1 cellular context compared by ENCODE assay signal in the genomic region with DNA sequence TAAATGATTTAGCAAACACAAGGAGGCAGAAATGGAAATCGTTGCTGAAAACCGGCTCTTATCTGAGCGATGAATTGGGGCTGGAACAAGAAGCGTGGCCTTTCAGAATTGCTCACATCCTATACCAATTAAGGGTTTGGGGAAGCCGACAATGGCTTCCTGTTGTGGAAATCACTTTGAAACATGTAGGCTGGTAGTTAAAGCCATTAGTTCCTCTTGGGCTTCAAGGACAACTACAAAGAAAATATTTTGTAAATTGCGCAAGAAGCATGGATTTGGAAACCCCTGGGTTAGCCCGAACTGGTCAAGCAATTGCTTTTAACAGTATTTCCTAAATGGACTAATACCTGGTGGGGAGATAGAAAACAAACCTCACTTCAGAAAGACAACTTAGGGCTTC.
A peak's percentile ranks its signal among the peaks of the same experiment; 100 is the strongest.
TF ChIP-seq lines count a peak whose summit lies in the region.

No MANE protein-coding gene starts in this region.

TF ChIP-seq in HepG2, 621 proteins besides CTCF, POLR2A, EP300 and RAD21 (continued from another document and continues in another):
- TF ChIP-seq IRF9 (CRISPR knock-in tag; IDR thresholded peaks at IDR 0.05; ENCODE audit: borderline replicate concordance) (no peak), MXD4 (CRISPR knock-in tag; IDR thresholded peaks at IDR 0.05) (no peak), RFX5 (IDR thresholded peaks at IDR 0.05; ENCODE audit: low read depth, low read length) (no peak), ERF (CRISPR knock-in tag; IDR thresholded peaks at IDR 0.05) (no peak), XRCC5 (optimal IDR thresholded peaks at IDR 0.05; ENCODE audit: low read length) (no peak), ZNF18 (CRISPR knock-in tag; IDR thresholded peaks at IDR 0.05; ENCODE audit: insufficient replicate concordance) (no peak), STAT6 (CRISPR knock-in tag; IDR thresholded peaks at IDR 0.05; ENCODE audit: borderline replicate concordance) (no peak), RFX1 (IDR thresholded peaks at IDR 0.05) (no peak), HOXA3 (CRISPR knock-in tag; IDR thresholded peaks at IDR 0.05) (no peak), ZNF549 (CRISPR knock-in tag; IDR thresholded peaks at IDR 0.05) (no peak), HMG20A (CRISPR knock-in tag; IDR thresholded peaks at IDR 0.05; ENCODE audit: borderline replicate concordance) (peak; percentile 43; the same call in 1 of the 2 replicates), ZNF709 (CRISPR knock-in tag; IDR thresholded peaks at IDR 0.05) (no peak), MED8 (CRISPR knock-in tag; IDR thresholded peaks at IDR 0.05; ENCODE audit: insufficient replicate concordance) (no peak), ZFP37 (CRISPR knock-in tag; IDR thresholded peaks at IDR 0.05; ENCODE audit: borderline replicate concordance) (no peak), ZNF484 (CRISPR knock-in tag; IDR thresholded peaks at IDR 0.05; ENCODE audit: borderline replicate concordance, low read depth) (no peak), NFKBIZ (CRISPR knock-in tag; IDR thresholded peaks at IDR 0.05) (no peak), DR1 (CRISPR knock-in tag; IDR thresholded peaks at IDR 0.05) (no peak), TRAFD1 (CRISPR knock-in tag; IDR thresholded peaks at IDR 0.05; ENCODE audit: borderline replicate concordance) (no peak), TAF15 (IDR thresholded peaks at IDR 0.05; ENCODE audit: low read depth, low read length, poor library complexity, severe bottlenecking) (no peak), ZSCAN29 (CRISPR knock-in tag; conservative IDR thresholded peaks at IDR 0.05) (no peak), ZNF574 (CRISPR knock-in tag; IDR thresholded peaks at IDR 0.05) (no peak), TFE3 (CRISPR knock-in tag; IDR thresholded peaks at IDR 0.05) (no peak), SMARCC2 (IDR thresholded peaks at IDR 0.05) (no peak), RELA (CRISPR knock-in tag; IDR thresholded peaks at IDR 0.05) (no peak), CHD4 (IDR thresholded peaks at IDR 0.05; ENCODE audit: borderline replicate concordance, low read length) (no peak), ZNF556 (CRISPR knock-in tag; IDR thresholded peaks at IDR 0.05; ENCODE audit: borderline replicate concordance) (peak; percentile 26; the same call in 1 of the 2 replicates), ZC3H4 (CRISPR knock-in tag; IDR thresholded peaks at IDR 0.05; ENCODE audit: borderline replicate concordance) (no peak), BRD4 (CRISPR knock-in tag; IDR thresholded peaks at IDR 0.05) (no peak)
- TF ChIP-seq, protein P1, sequence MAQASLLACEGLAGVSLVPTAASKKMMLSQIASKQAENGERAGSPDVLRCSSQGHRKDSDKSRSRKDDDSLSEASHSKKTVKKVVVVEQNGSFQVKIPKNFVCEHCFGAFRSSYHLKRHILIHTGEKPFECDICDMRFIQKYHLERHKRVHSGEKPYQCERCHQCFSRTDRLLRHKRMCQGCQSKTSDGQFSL (CRISPR knock-in tag; IDR thresholded peaks at IDR 0.05) = no peak
- TF ChIP-seq, protein P2, sequence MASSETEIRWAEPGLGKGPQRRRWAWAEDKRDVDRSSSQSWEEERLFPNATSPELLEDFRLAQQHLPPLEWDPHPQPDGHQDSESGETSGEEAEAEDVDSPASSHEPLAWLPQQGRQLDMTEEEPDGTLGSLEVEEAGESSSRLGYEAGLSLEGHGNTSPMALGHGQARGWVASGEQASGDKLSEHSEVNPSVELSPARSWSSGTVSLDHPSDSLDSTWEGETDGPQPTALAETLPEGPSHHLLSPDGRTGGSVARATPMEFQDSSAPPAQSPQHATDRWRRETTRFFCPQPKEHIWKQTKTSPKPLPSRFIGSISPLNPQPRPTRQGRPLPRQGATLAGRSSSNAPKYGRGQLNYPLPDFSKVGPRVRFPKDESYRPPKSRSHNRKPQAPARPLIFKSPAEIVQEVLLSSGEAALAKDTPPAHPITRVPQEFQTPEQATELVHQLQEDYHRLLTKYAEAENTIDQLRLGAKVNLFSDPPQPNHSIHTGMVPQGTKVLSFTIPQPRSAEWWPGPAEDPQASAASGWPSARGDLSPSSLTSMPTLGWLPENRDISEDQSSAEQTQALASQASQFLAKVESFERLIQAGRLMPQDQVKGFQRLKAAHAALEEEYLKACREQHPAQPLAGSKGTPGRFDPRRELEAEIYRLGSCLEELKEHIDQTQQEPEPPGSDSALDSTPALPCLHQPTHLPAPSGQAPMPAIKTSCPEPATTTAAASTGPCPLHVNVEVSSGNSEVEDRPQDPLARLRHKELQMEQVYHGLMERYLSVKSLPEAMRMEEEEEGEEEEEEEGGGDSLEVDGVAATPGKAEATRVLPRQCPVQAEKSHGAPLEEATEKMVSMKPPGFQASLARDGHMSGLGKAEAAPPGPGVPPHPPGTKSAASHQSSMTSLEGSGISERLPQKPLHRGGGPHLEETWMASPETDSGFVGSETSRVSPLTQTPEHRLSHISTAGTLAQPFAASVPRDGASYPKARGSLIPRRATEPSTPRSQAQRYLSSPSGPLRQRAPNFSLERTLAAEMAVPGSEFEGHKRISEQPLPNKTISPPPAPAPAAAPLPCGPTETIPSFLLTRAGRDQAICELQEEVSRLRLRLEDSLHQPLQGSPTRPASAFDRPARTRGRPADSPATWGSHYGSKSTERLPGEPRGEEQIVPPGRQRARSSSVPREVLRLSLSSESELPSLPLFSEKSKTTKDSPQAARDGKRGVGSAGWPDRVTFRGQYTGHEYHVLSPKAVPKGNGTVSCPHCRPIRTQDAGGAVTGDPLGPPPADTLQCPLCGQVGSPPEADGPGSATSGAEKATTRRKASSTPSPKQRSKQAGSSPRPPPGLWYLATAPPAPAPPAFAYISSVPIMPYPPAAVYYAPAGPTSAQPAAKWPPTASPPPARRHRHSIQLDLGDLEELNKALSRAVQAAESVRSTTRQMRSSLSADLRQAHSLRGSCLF (CRISPR knock-in tag; IDR thresholded peaks at IDR 0.05; ENCODE audit: borderline replicate concordance) = no peak
- TF ChIP-seq, protein P3, sequence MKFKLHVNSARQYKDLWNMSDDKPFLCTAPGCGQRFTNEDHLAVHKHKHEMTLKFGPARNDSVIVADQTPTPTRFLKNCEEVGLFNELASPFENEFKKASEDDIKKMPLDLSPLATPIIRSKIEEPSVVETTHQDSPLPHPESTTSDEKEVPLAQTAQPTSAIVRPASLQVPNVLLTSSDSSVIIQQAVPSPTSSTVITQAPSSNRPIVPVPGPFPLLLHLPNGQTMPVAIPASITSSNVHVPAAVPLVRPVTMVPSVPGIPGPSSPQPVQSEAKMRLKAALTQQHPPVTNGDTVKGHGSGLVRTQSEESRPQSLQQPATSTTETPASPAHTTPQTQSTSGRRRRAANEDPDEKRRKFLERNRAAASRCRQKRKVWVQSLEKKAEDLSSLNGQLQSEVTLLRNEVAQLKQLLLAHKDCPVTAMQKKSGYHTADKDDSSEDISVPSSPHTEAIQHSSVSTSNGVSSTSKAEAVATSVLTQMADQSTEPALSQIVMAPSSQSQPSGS (CRISPR knock-in tag; IDR thresholded peaks at IDR 0.05) = no peak
- TF ChIP-seq, protein P4, sequence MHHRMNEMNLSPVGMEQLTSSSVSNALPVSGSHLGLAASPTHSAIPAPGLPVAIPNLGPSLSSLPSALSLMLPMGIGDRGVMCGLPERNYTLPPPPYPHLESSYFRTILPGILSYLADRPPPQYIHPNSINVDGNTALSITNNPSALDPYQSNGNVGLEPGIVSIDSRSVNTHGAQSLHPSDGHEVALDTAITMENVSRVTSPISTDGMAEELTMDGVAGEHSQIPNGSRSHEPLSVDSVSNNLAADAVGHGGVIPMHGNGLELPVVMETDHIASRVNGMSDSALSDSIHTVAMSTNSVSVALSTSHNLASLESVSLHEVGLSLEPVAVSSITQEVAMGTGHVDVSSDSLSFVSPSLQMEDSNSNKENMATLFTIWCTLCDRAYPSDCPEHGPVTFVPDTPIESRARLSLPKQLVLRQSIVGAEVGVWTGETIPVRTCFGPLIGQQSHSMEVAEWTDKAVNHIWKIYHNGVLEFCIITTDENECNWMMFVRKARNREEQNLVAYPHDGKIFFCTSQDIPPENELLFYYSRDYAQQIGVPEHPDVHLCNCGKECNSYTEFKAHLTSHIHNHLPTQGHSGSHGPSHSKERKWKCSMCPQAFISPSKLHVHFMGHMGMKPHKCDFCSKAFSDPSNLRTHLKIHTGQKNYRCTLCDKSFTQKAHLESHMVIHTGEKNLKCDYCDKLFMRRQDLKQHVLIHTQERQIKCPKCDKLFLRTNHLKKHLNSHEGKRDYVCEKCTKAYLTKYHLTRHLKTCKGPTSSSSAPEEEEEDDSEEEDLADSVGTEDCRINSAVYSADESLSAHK (CRISPR knock-in tag; IDR thresholded peaks at IDR 0.05; ENCODE audit: borderline replicate concordance) = no peak
